In the genomic region with DNA sequence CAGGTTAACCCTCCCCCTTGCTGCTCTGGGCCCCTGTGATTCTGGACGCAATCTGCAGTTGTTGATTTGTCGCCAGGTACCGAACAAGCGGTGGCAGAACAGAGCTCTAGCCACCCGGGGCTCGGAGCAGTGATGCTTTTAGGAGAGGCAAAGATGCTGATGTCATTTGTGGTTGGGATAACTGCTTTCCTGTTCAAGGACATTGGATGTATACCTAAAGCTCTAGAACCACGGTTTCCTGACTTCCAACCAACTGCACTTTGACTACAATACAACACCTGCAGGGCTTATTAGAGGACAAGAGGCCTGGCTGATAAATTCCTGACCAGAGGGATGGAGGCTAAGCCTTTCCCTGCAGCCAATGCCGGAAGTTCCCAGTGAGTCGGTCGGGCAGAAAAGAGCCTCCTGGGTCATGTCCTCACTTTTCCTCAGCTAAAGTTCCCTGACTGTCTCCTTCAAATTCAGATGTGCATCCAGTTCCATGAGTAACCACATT, we compare ENCODE assay signal across 3 cellular contexts.
TF ChIP-seq lines count a peak whose summit lies in the region.

No MANE protein-coding gene starts in this region.

TF ChIP-seq in A549, 52 proteins besides CTCF, POLR2A, EP300 and RAD21:
- peak; percentile 77; the same call in 1 of the 2 replicates for TF ChIP-seq RFX5 (IDR thresholded peaks at IDR 0.05)
- TF ChIP-seq CBX8 (IDR thresholded peaks at IDR 0.05), result no peak

TF ChIP-seq in HCT116, 20 proteins besides CTCF, POLR2A, EP300 and RAD21:
- no peak for TF ChIP-seq POLR2AphosphoS5 (IDR thresholded peaks at IDR 0.05; ENCODE audit: low read depth, low read length)
- TF ChIP-seq, protein P1, sequence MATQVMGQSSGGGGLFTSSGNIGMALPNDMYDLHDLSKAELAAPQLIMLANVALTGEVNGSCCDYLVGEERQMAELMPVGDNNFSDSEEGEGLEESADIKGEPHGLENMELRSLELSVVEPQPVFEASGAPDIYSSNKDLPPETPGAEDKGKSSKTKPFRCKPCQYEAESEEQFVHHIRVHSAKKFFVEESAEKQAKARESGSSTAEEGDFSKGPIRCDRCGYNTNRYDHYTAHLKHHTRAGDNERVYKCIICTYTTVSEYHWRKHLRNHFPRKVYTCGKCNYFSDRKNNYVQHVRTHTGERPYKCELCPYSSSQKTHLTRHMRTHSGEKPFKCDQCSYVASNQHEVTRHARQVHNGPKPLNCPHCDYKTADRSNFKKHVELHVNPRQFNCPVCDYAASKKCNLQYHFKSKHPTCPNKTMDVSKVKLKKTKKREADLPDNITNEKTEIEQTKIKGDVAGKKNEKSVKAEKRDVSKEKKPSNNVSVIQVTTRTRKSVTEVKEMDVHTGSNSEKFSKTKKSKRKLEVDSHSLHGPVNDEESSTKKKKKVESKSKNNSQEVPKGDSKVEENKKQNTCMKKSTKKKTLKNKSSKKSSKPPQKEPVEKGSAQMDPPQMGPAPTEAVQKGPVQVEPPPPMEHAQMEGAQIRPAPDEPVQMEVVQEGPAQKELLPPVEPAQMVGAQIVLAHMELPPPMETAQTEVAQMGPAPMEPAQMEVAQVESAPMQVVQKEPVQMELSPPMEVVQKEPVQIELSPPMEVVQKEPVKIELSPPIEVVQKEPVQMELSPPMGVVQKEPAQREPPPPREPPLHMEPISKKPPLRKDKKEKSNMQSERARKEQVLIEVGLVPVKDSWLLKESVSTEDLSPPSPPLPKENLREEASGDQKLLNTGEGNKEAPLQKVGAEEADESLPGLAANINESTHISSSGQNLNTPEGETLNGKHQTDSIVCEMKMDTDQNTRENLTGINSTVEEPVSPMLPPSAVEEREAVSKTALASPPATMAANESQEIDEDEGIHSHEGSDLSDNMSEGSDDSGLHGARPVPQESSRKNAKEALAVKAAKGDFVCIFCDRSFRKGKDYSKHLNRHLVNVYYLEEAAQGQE (IDR thresholded peaks at IDR 0.05; ENCODE audit: low read depth), result no peak
- TF ChIP-seq, protein P2, sequence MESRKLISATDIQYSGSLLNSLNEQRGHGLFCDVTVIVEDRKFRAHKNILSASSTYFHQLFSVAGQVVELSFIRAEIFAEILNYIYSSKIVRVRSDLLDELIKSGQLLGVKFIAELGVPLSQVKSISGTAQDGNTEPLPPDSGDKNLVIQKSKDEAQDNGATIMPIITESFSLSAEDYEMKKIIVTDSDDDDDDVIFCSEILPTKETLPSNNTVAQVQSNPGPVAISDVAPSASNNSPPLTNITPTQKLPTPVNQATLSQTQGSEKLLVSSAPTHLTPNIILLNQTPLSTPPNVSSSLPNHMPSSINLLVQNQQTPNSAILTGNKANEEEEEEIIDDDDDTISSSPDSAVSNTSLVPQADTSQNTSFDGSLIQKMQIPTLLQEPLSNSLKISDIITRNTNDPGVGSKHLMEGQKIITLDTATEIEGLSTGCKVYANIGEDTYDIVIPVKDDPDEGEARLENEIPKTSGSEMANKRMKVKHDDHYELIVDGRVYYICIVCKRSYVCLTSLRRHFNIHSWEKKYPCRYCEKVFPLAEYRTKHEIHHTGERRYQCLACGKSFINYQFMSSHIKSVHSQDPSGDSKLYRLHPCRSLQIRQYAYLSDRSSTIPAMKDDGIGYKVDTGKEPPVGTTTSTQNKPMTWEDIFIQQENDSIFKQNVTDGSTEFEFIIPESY (IDR thresholded peaks at IDR 0.05; ENCODE audit: extremely low read depth, insufficient replicate concordance, low read length), result no peak
- TF ChIP-seq, protein P3, sequence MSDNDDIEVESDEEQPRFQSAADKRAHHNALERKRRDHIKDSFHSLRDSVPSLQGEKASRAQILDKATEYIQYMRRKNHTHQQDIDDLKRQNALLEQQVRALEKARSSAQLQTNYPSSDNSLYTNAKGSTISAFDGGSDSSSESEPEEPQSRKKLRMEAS (IDR thresholded peaks at IDR 0.05), result no peak
- TF ChIP-seq YY1 (IDR thresholded peaks at IDR 0.05; ENCODE audit: extremely low read depth, insufficient replicate concordance, low read depth, low read length), result no peak
- TF ChIP-seq EZH2 (IDR thresholded peaks at IDR 0.05), result no peak
- no peak for TF ChIP-seq SP1 (IDR thresholded peaks at IDR 0.05; ENCODE audit: low read depth)
- no peak for TF ChIP-seq ELF1 (IDR thresholded peaks at IDR 0.05; ENCODE audit: borderline replicate concordance, low read depth)
- TF ChIP-seq EZH2phosphoT487 (IDR thresholded peaks at IDR 0.05; ENCODE audit: borderline replicate concordance), result no peak
- no peak for TF ChIP-seq CEBPB (IDR thresholded peaks at IDR 0.05; ENCODE audit: low read depth)
- no peak for TF ChIP-seq ZNF274 (IDR thresholded peaks at IDR 0.05; ENCODE audit: low read depth, low read length)
- no peak for TF ChIP-seq ZFX (IDR thresholded peaks at IDR 0.05)
- TF ChIP-seq EGR1 (IDR thresholded peaks at IDR 0.05; ENCODE audit: low read depth), result no peak
TF ChIP-seq in HCT116: peak in this region for 0.

TF ChIP-seq in K562, 482 proteins besides CTCF, POLR2A, EP300 and RAD21:
- TF ChIP-seq ZNF583 (CRISPR knock-in tag; IDR thresholded peaks at IDR 0.05) (no peak), CTBP1 (IDR thresholded peaks at IDR 0.05; ENCODE audit: borderline replicate concordance) (0 out of 2 replicates have a peak, but pooled peaks have one; percentile 16), MECOM (CRISPR knock-in tag; IDR thresholded peaks at IDR 0.05) (no peak), NELFE (IDR thresholded peaks at IDR 0.05; ENCODE audit: insufficient read depth, insufficient read length) (no peak), NONO (IDR thresholded peaks at IDR 0.05; ENCODE audit: low read depth in 2 of 2, low read length in 1 of 2) (no peak), ARNT (IDR thresholded peaks at IDR 0.05) (no peak)
- TF ChIP-seq, protein P4, sequence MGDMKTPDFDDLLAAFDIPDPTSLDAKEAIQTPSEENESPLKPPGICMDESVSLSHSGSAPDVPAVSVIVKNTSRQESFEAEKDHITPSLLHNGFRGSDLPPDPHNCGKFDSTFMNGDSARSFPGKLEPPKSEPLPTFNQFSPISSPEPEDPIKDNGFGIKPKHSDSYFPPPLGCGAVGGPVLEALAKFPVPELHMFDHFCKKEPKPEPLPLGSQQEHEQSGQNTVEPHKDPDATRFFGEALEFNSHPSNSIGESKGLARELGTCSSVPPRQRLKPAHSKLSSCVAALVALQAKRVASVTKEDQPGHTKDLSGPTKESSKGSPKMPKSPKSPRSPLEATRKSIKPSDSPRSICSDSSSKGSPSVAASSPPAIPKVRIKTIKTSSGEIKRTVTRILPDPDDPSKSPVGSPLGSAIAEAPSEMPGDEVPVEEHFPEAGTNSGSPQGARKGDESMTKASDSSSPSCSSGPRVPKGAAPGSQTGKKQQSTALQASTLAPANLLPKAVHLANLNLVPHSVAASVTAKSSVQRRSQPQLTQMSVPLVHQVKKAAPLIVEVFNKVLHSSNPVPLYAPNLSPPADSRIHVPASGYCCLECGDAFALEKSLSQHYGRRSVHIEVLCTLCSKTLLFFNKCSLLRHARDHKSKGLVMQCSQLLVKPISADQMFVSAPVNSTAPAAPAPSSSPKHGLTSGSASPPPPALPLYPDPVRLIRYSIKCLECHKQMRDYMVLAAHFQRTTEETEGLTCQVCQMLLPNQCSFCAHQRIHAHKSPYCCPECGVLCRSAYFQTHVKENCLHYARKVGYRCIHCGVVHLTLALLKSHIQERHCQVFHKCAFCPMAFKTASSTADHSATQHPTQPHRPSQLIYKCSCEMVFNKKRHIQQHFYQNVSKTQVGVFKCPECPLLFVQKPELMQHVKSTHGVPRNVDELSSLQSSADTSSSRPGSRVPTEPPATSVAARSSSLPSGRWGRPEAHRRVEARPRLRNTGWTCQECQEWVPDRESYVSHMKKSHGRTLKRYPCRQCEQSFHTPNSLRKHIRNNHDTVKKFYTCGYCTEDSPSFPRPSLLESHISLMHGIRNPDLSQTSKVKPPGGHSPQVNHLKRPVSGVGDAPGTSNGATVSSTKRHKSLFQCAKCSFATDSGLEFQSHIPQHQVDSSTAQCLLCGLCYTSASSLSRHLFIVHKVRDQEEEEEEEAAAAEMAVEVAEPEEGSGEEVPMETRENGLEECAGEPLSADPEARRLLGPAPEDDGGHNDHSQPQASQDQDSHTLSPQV (IDR thresholded peaks at IDR 0.05), result no peak
